Comparison of ENCODE assay signal across 2 cellular contexts in genomic region chr1:156691216-156691615, GRCh38.
TF ChIP-seq lines count a peak whose summit lies in the region.

No MANE protein-coding gene starts in this region.

TF ChIP-seq in HCT116, 20 proteins besides CTCF, POLR2A, EP300 and RAD21:
- TF ChIP-seq ELF1 (IDR thresholded peaks at IDR 0.05; ENCODE audit: borderline replicate concordance, low read depth) (no peak), EGR1 (IDR thresholded peaks at IDR 0.05; ENCODE audit: low read depth) (no peak), ATF3 (IDR thresholded peaks at IDR 0.05) (no peak), EZH2 (IDR thresholded peaks at IDR 0.05) (no peak), TCF7L2 (IDR thresholded peaks at IDR 0.05; ENCODE audit: borderline replicate concordance, extremely low read depth, insufficient read depth, insufficient read length) (no peak), SP1 (IDR thresholded peaks at IDR 0.05; ENCODE audit: low read depth) (no peak), ZBTB33 (IDR thresholded peaks at IDR 0.05; ENCODE audit: extremely low read depth, insufficient replicate concordance, low read length) (no peak)

TF ChIP-seq in WTC11, 78 proteins besides CTCF, POLR2A, EP300 and RAD21:
- TF ChIP-seq USF1 (CRISPR knock-in tag; IDR thresholded peaks at IDR 0.05) = no peak
- no peak for TF ChIP-seq ETV6 (CRISPR knock-in tag; IDR thresholded peaks at IDR 0.05)
- no peak for TF ChIP-seq TP53 (CRISPR knock-in tag; IDR thresholded peaks at IDR 0.05)
- no peak for TF ChIP-seq ESRRA (CRISPR knock-in tag; IDR thresholded peaks at IDR 0.05; ENCODE audit: borderline replicate concordance)
- TF ChIP-seq, protein P1, sequence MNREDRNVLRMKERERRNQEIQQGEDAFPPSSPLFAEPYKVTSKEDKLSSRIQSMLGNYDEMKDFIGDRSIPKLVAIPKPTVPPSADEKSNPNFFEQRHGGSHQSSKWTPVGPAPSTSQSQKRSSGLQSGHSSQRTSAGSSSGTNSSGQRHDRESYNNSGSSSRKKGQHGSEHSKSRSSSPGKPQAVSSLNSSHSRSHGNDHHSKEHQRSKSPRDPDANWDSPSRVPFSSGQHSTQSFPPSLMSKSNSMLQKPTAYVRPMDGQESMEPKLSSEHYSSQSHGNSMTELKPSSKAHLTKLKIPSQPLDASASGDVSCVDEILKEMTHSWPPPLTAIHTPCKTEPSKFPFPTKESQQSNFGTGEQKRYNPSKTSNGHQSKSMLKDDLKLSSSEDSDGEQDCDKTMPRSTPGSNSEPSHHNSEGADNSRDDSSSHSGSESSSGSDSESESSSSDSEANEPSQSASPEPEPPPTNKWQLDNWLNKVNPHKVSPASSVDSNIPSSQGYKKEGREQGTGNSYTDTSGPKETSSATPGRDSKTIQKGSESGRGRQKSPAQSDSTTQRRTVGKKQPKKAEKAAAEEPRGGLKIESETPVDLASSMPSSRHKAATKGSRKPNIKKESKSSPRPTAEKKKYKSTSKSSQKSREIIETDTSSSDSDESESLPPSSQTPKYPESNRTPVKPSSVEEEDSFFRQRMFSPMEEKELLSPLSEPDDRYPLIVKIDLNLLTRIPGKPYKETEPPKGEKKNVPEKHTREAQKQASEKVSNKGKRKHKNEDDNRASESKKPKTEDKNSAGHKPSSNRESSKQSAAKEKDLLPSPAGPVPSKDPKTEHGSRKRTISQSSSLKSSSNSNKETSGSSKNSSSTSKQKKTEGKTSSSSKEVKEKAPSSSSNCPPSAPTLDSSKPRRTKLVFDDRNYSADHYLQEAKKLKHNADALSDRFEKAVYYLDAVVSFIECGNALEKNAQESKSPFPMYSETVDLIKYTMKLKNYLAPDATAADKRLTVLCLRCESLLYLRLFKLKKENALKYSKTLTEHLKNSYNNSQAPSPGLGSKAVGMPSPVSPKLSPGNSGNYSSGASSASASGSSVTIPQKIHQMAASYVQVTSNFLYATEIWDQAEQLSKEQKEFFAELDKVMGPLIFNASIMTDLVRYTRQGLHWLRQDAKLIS (CRISPR knock-in tag; IDR thresholded peaks at IDR 0.05; ENCODE audit: borderline replicate concordance) = no peak
- TF ChIP-seq PRRX2 (CRISPR knock-in tag; IDR thresholded peaks at IDR 0.05) = no peak
- no peak for TF ChIP-seq ZNF416 (CRISPR knock-in tag; IDR thresholded peaks at IDR 0.05)
- TF ChIP-seq ZNF317 (CRISPR knock-in tag; IDR thresholded peaks at IDR 0.05; ENCODE audit: borderline replicate concordance, low read depth) = no peak
- TF ChIP-seq ZNF423 (CRISPR knock-in tag; IDR thresholded peaks at IDR 0.05) = no peak
- no peak for TF ChIP-seq ZNF425 (CRISPR knock-in tag; conservative IDR thresholded peaks at IDR 0.05)
- TF ChIP-seq ERG (CRISPR knock-in tag; IDR thresholded peaks at IDR 0.05) = no peak
- TF ChIP-seq ZNF121 (CRISPR knock-in tag; IDR thresholded peaks at IDR 0.05) = no peak
- no peak for TF ChIP-seq MLX (CRISPR knock-in tag; IDR thresholded peaks at IDR 0.05)
- TF ChIP-seq, protein P2, sequence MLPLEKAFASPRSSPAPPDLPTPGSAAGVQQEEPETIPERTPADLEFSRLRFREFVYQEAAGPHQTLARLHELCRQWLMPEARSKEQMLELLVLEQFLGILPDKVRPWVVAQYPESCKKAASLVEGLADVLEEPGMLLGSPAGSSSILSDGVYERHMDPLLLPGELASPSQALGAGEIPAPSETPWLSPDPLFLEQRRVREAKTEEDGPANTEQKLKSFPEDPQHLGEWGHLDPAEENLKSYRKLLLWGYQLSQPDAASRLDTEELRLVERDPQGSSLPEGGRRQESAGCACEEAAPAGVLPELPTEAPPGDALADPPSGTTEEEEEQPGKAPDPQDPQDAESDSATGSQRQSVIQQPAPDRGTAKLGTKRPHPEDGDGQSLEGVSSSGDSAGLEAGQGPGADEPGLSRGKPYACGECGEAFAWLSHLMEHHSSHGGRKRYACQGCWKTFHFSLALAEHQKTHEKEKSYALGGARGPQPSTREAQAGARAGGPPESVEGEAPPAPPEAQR (CRISPR knock-in tag; IDR thresholded peaks at IDR 0.05) = no peak
- TF ChIP-seq FOXJ3 (CRISPR knock-in tag; IDR thresholded peaks at IDR 0.05; ENCODE audit: borderline replicate concordance) = no peak
- TF ChIP-seq ATF3 (CRISPR knock-in tag; conservative IDR thresholded peaks at IDR 0.05) = no peak
